8 cellular contexts compared by ENCODE assay signal in the genomic region with DNA sequence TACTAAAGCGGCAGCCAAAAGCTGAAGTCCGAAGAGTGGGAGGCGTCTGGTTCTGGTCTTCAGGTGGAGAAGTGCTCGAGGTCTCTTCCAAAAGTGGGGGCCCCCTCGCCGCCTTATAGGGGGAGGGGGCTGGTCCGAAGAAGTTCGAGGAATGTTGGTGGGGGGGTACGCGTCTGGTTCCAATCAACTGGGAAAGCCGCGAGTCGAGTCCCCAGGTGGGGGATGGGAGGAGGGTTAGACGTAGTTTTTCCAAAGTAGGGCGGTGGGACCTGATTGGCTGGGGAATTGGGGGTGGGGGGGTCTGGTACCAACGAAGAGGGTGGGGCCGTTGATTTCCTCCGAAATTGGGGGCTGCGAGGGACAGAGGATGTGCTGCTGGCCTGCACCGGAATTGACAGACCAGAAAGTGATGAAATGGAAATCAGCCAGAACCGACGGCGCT. TPM values are rescaled to one million over a fixed set of nuclear protein-coding genes. Genes with fewer than 3 reads are reported as not detected.
A peak's percentile ranks its signal among the peaks of the same experiment; 100 is the strongest.
DNase-seq lines count a peak whose midpoint lies in the region; ATAC-seq lines count a peak whose summit lies in the region.

No MANE protein-coding gene starts in this region.

- H3K9ac ChIP-seq in stomach smooth muscle (ENCODE audit: low read length in 2 of 2) = peak overlapping the region; percentile 60 to 62

- no peak for DNase-seq in T-helper 2 cell treated with Interferon-gamma antibody and Interleukin-4, amounts not matched to agents 5 μg/mL and 100 μg/mL, for 36 hours (ENCODE audit: low spot score)
- DNase-seq in T-helper 2 cell (no peak), immature natural killer cell (peak in 1 of 3 donors; percentile 14), NCI-H1436 (lab: John Stamatoyannopoulos, UW) (no peak), GM19240 (ENCODE audit: insufficient read length, low spot score) (no peak)
- DNase-seq in activated CD4-positive, alpha-beta memory T cell treated with anti-CD3 and anti-CD28 coated beads, Interleukin-2, amount 10 ng/mL, durations not matched to agents 7 days and 5 days = no peak

- no peak overlapping the region for H3K27ac ChIP-seq in stomach smooth muscle (ENCODE audit: low read length)

- H3K27me3 Mint-ChIP-seq in T-helper 2 cell treated with Interferon-gamma antibody and Interleukin-4, amounts not matched to agents 5 μg/mL and 100 μg/mL, for 36 hours (ENCODE audit: low read depth) = peaks cover 46% of the 10 kb centered on the region
- peaks cover 53% of the 10 kb centered on the region for H3K27me3 Mint-ChIP-seq in activated CD4-positive, alpha-beta memory T cell treated with anti-CD3 and anti-CD28 coated beads, Interleukin-2, amount 10 ng/mL, durations not matched to agents 7 days and 5 days
- H3K27me3 Mint-ChIP-seq in immature natural killer cell (ENCODE audit: low read depth in 3 of 3) = peaks cover 21 to 45% (median 31%) of the 10 kb centered on the region in 3 donors

- H3K36me3 Mint-ChIP-seq in T-helper 2 cell treated with Interferon-gamma antibody and Interleukin-4, amounts not matched to agents 5 μg/mL and 100 μg/mL, for 36 hours (ENCODE audit: low read depth) = peaks cover 1% of the 10 kb centered on the region
- no peaks in the 10 kb centered on the region for H3K36me3 Mint-ChIP-seq in activated CD4-positive, alpha-beta memory T cell treated with anti-CD3 and anti-CD28 coated beads, Interleukin-2, amount 10 ng/mL, durations not matched to agents 7 days and 5 days (ENCODE audit: low read depth)
- no peaks in the 10 kb centered on the region for H3K36me3 Mint-ChIP-seq in immature natural killer cell

- peak overlapping the region; percentile 62 to 81 for H3K4me3 ChIP-seq in stomach smooth muscle (ENCODE audit: low read length in 2 of 2)

- peaks cover 35% of the 10 kb centered on the region for H3K4me1 ChIP-seq in stomach smooth muscle (ENCODE audit: control insufficient read depth, insufficient read depth, low read length)

- CTCF ChIA-PET in activated CD4-positive, alpha-beta memory T cell treated with anti-CD3 and anti-CD28 coated beads, Interleukin-2, amount 10 ng/mL, durations not matched to agents 7 days and 5 days (lab: Charles Lee) = interaction anchor here (0.5 to 1.0 kb wide), 9 partner anchors 10 to 119 kb away, joined by 3 to 4 read pairs (median 3); no protein-coding TSS in a partner anchor

- no peaks in the 10 kb centered on the region for H3K36me3 ChIP-seq in stomach smooth muscle (ENCODE audit: control insufficient read depth in 2 of 2, insufficient read depth in 2 of 2, low read length in 2 of 2)

- H3K9me3 ChIP-seq in stomach smooth muscle (ENCODE audit: control insufficient read depth in 2 of 2, low read length in 2 of 2) = no peaks in the 10 kb centered on the region

- no peaks in the 10 kb centered on the region for H3K27me3 ChIP-seq in stomach smooth muscle (ENCODE audit: control insufficient read depth in 1 of 2, insufficient read depth in 2 of 2, low read length in 2 of 2)

- peaks cover 19% of the 10 kb centered on the region for H3K4me1 Mint-ChIP-seq in T-helper 2 cell treated with Interferon-gamma antibody and Interleukin-4, amounts not matched to agents 5 μg/mL and 100 μg/mL, for 36 hours (ENCODE audit: low read depth)
- H3K4me1 Mint-ChIP-seq in activated CD4-positive, alpha-beta memory T cell treated with anti-CD3 and anti-CD28 coated beads, Interleukin-2, amount 10 ng/mL, durations not matched to agents 7 days and 5 days = peaks cover 38% of the 10 kb centered on the region
- peaks cover 49 to 54% of the 10 kb centered on the region in 2 donors for H3K4me1 Mint-ChIP-seq in immature natural killer cell

- H3K4me3 Mint-ChIP-seq in T-helper 2 cell treated with Interferon-gamma antibody and Interleukin-4, amounts not matched to agents 5 μg/mL and 100 μg/mL, for 36 hours = peak overlapping the region; percentile 94
- H3K4me3 Mint-ChIP-seq in activated CD4-positive, alpha-beta memory T cell treated with anti-CD3 and anti-CD28 coated beads, Interleukin-2, amount 10 ng/mL, durations not matched to agents 7 days and 5 days = peak overlapping the region; percentile 80
- peak overlapping the region; percentile 60 to 81 (median 76) for H3K4me3 Mint-ChIP-seq in immature natural killer cell

- ATAC-seq in GM18909 (IDR thresholded peaks at IDR 0.05; ENCODE audit: poor library complexity, unreplicated experiment) = no peak

- POLR2A ChIA-PET in activated CD4-positive, alpha-beta memory T cell treated with anti-CD3 and anti-CD28 coated beads, Interleukin-2, amount 10 ng/mL, durations not matched to agents 7 days and 5 days (lab: Charles Lee) = interaction anchor here (1.0 to 1.5 kb wide), 3 partner anchors 13 to 640 kb away, joined by 3 to 4 read pairs (median 3); partner anchors contain the start of gene SP140

- H3K9me3 Mint-ChIP-seq in T-helper 2 cell treated with Interferon-gamma antibody and Interleukin-4, amounts not matched to agents 5 μg/mL and 100 μg/mL, for 36 hours = no peaks in the 10 kb centered on the region
- no peaks in the 10 kb centered on the region for H3K9me3 Mint-ChIP-seq in activated CD4-positive, alpha-beta memory T cell treated with anti-CD3 and anti-CD28 coated beads, Interleukin-2, amount 10 ng/mL, durations not matched to agents 7 days and 5 days
- H3K9me3 Mint-ChIP-seq in immature natural killer cell = no peaks in the 10 kb centered on the region

- H3K27ac Mint-ChIP-seq in T-helper 2 cell treated with Interferon-gamma antibody and Interleukin-4, amounts not matched to agents 5 μg/mL and 100 μg/mL, for 36 hours = no peak overlapping the region
- no peak overlapping the region for H3K27ac Mint-ChIP-seq in activated CD4-positive, alpha-beta memory T cell treated with anti-CD3 and anti-CD28 coated beads, Interleukin-2, amount 10 ng/mL, durations not matched to agents 7 days and 5 days
- peak overlapping the region in 3 of 6 donors; percentile 69 to 73 (median 71) for H3K27ac Mint-ChIP-seq in immature natural killer cell

RNA-seq across cellular contexts. Expression of gene ITM2C, which starts 0.6 kb away (rescaled TPM):
- total RNA-seq in activated CD4-positive, alpha-beta memory T cell treated with anti-CD3 and anti-CD28 coated beads, Interleukin-2, amount 10 ng/mL, durations not matched to agents 7 days and 5 days = 10 to 100 TPM; 25.4 to 26.8 TPM
- polyA plus RNA-seq in immature natural killer cell = 10 to 100 TPM in 2 of 3 donors, 1 to 10 TPM in 1; 5.3 to 23.7 (median 16.9) TPM

RNA-seq across cellular contexts. Expression of gene GPR55, which starts 59.7 kb away (rescaled TPM):
- total RNA-seq in activated CD4-positive, alpha-beta memory T cell treated with anti-CD3 and anti-CD28 coated beads, Interleukin-2, amount 10 ng/mL, durations not matched to agents 7 days and 5 days = 1 to 10 TPM; 7.3 to 7.4 TPM
- not detected for polyA plus RNA-seq in immature natural killer cell
